ENCODE assay signal across 1 cellular context in the genomic region with DNA sequence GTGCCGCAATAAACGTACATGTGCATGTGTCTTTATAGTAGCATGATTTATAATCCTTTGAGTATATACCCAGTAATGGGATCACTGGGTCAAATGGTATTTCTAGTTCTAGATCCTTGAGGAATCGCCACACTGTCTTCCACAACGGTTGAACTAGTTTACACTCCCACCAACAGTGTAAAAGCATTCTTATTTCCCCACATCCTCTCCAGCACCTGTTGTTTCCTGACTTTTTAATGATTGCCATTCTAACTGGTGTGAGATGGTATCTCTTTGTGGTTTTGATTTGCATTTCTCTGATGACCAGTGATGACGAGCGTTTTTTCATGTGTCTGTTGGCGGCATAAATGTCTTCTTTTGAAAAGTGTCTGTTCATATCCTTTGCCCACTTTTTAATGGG. TPM values are rescaled to one million over a fixed set of nuclear protein-coding genes. Genes with fewer than 3 reads are reported as not detected.
"Had no signal": no experiment of that assay in that cellular context is flagged by ENCODE, and none has a peak within 500 bp of the region (broad histone marks: within the 10 kb centered on the region; RNA-seq: fewer than 3 reads in every experiment).

No MANE protein-coding gene starts in this region.

RNA-seq across cellular contexts. Expression of a gene that starts 28.2 kb away (rescaled TPM):
- total RNA-seq: LHCN-M2 had no signal
